19 cellular contexts compared by ENCODE assay signal in the genomic region with DNA sequence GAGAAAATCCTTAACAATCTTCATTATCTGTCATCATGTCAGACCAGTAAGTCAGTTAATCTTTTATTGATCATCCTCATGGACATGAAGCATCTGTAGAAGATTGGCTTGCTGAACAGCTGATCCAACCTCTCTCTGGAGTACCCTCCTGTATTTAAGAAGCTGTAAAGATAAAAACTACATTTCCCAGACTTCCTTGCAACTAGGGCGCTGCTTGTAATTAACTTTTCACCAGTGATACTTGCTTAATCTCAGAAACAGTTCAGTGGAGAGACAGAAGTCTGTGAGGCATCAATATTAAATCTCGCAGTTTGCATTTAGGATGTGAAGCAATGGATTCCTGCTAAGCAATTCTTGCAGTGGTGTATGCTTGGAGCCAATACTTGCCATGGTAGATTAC.
"Had no signal": no experiment of that assay in that cellular context is flagged by ENCODE, and none has a peak within 500 bp of the region (broad histone marks: within the 10 kb centered on the region; RNA-seq: fewer than 3 reads in every experiment).

No MANE protein-coding gene starts in this region.

- ATAC-seq: SK-N-SH treated with all-trans-retinoic acid at 6 μM for 48 hours had no signal

- H3K4me3 ChIP-seq: MG63, SJCRH30 had no signal

- H3K27me3 ChIP-seq: MG63, SJCRH30 had no signal

- H3K27ac ChIP-seq: HL-60, RWPE1, SJCRH30 had no signal

- FAIRE-seq: HTR-8/SVneo had no signal

- H3K4me1 ChIP-seq: SJCRH30 had no signal

- H3K36me3 ChIP-seq: MG63, SJCRH30 had no signal

- DNase-seq: Karpas-422, KG1, MG63, NCI-H1092, NCI-H1436, NCI-H187, NCI-H2029, NCI-H2081 treated with DMSO at 0.1 percent for 48 hours, NCI-H2171, NCI-H226, NCI-H446 treated with DMSO at 0.1 percent for 48 hours, NCI-H510A treated with DMSO at 0.1 percent for 48 hours, NCI-H526, SHP77 treated with DMSO at 0.1 percent for 48 hours, SJCRH30 had no signal
